Comparison of ENCODE assay signal across 7 cellular contexts in genomic region chr19:4327877-4328242, GRCh38. TPM values are rescaled to one million over a fixed set of nuclear protein-coding genes. Genes with fewer than 3 reads are reported as not detected.
DNase-seq lines count a peak whose midpoint lies in the region; ATAC-seq lines count a peak whose summit lies in the region.

No MANE protein-coding gene starts in this region.

- 0 out of 2 replicates have a peak, but pooled peaks cover 5% of the 10 kb centered on the region for H3K27me3 ChIP-seq in GM23248 (replicated peaks; ENCODE audit: insufficient read depth)
- no peaks in the 10 kb centered on the region for H3K27me3 ChIP-seq in iPS-15b (ENCODE audit: control insufficient read depth, insufficient read depth, low read length)

- WGBS in GM23248 (ENCODE audit: low coverage in 1 of 2, low lambda C conversion rate in 2 of 2, missing lambda C conversion rate in 2 of 2), 2 experiments, result 10 to 11% methylated on average over 9 to 13 of the region's 13 CpGs

- no peaks in the 10 kb centered on the region for H3K36me3 Mint-ChIP-seq in T-helper 17 cell (ENCODE audit: low read depth)
- H3K36me3 Mint-ChIP-seq in stimulated activated memory B cell treated with anti-CD40 and anti-IgM and Interleukin-4, amounts not matched to agents 10 μg/mL and 1 μg/mL and 100 μg/mL, for 72 hours, result no peaks in the 10 kb centered on the region

- H2AFZ ChIP-seq in GM23248, result peak overlapping the region; percentile 76

- H4K20me1 ChIP-seq in GM23248 (ENCODE audit: insufficient read depth), result no peaks in the 10 kb centered on the region

- H3K9me3 ChIP-seq in GM23248 (ENCODE audit: low read depth) (no peaks in the 10 kb centered on the region), T-helper 17 cell (ENCODE audit: control insufficient read depth, low read length, poor library complexity, severe bottlenecking) (no peaks in the 10 kb centered on the region), iPS-15b (ENCODE audit: control insufficient read depth, insufficient read depth, low read length) (no peaks in the 10 kb centered on the region)

- no peaks in the 10 kb centered on the region for H3F3A ChIP-seq in GM23248 (ENCODE audit: insufficient read depth)

- H3K27ac Mint-ChIP-seq in T-helper 17 cell, result peak overlapping the region; percentile 72
- H3K27ac Mint-ChIP-seq in stimulated activated memory B cell treated with anti-CD40 and anti-IgM and Interleukin-4, amounts not matched to agents 10 μg/mL and 1 μg/mL and 100 μg/mL, for 72 hours, result peak overlapping the region; percentile 44

- peak overlapping the region; percentile 66 for H3K4me3 ChIP-seq in GM23248
- H3K4me3 ChIP-seq in iPS-15b (ENCODE audit: low read depth, low read length), result peak overlapping the region; percentile 72

- H3K79me2 ChIP-seq in GM23248 (ENCODE audit: insufficient read depth), result no peaks in the 10 kb centered on the region

- no peak for DNase-seq in GM23248
- DNase-seq in T-helper 17 cell, result no peak
- DNase-seq in GM19238 (ENCODE audit: insufficient read length, low spot score), result no peak
- DNase-seq in sciatic nerve (ENCODE audit: low spot score), result no peak

- no peaks in the 10 kb centered on the region for H3K27me3 Mint-ChIP-seq in T-helper 17 cell
- H3K27me3 Mint-ChIP-seq in stimulated activated memory B cell treated with anti-CD40 and anti-IgM and Interleukin-4, amounts not matched to agents 10 μg/mL and 1 μg/mL and 100 μg/mL, for 72 hours, result peaks cover 58% of the 10 kb centered on the region

- intact Hi-C loops in sciatic nerve (cut with DNase I), result no loop called here

- in situ Hi-C loops in GM23248 (cut with MboI), result no loop called here

- H3K4me1 ChIP-seq in GM23248 (ENCODE audit: insufficient read depth), result no peaks in the 10 kb centered on the region
- H3K4me1 ChIP-seq in iPS-15b (ENCODE audit: control insufficient read depth, insufficient read depth, low read length), result peaks cover 5% of the 10 kb centered on the region

- no peaks in the 10 kb centered on the region for H3K9me3 Mint-ChIP-seq in stimulated activated memory B cell treated with anti-CD40 and anti-IgM and Interleukin-4, amounts not matched to agents 10 μg/mL and 1 μg/mL and 100 μg/mL, for 72 hours

- H3K27ac ChIP-seq in GM23248, result no peak overlapping the region

- H3K36me3 ChIP-seq in GM23248 (ENCODE audit: low read depth) (no peaks in the 10 kb centered on the region), iPS-15b (ENCODE audit: control insufficient read depth, insufficient read depth, low read length) (peaks cover 2% of the 10 kb centered on the region)

- peaks cover 17% of the 10 kb centered on the region for H3K4me1 Mint-ChIP-seq in T-helper 17 cell
- H3K4me1 Mint-ChIP-seq in stimulated activated memory B cell treated with anti-CD40 and anti-IgM and Interleukin-4, amounts not matched to agents 10 μg/mL and 1 μg/mL and 100 μg/mL, for 72 hours, result peaks cover 37% of the 10 kb centered on the region

- ATAC-seq in T-helper 17 cell, result peak; percentile 20
- ATAC-seq in stimulated activated memory B cell treated with anti-CD40 and anti-IgM and Interleukin-4, amounts not matched to agents 10 μg/mL and 1 μg/mL and 100 μg/mL, for 72 hours, result no peak
- no peak for ATAC-seq in sciatic nerve
- ATAC-seq in HG03565 (IDR thresholded peaks at IDR 0.05; ENCODE audit: unreplicated experiment), result no peak

- peak overlapping the region; percentile 38 for H3K4me2 ChIP-seq in GM23248 (ENCODE audit: unreplicated experiment)

- H3K9me2 ChIP-seq in GM23248 (ENCODE audit: insufficient read depth), result no peaks in the 10 kb centered on the region

- H3K9ac ChIP-seq in GM23248 (no peak overlapping the region), iPS-15b (ENCODE audit: low read depth, low read length) (no peak overlapping the region)

- H3K4me3 Mint-ChIP-seq in T-helper 17 cell, result peak overlapping the region; percentile 89
- peak overlapping the region; percentile 35 for H3K4me3 Mint-ChIP-seq in stimulated activated memory B cell treated with anti-CD40 and anti-IgM and Interleukin-4, amounts not matched to agents 10 μg/mL and 1 μg/mL and 100 μg/mL, for 72 hours

RNA-seq across cellular contexts. Expression of gene STAP2, which starts 10.8 kb away (rescaled TPM):
- total RNA-seq in GM23248 (2014; rRNA removed; shearing (Covaris generic)), result 1.8 and 6.4 TPM in 2 replicates
- polyA plus RNA-seq in GM23248 (2016; fragmentation: Nextera tagmentation; extraction: Ambion mirVana), result 1.7 TPM in 2 replicates
- total RNA-seq in T-helper 17 cell (1 to 10 TPM; 1.9 to 3.3 TPM), sciatic nerve (3.7 TPM)

RNA-seq across cellular contexts. Expression of gene MPND, which starts 15.5 kb away (rescaled TPM):
- 3.0 and 6.2 TPM in 2 replicates for total RNA-seq in GM23248 (2014; rRNA removed; shearing (Covaris generic))
- 5.0 and 8.4 TPM in 2 replicates for polyA plus RNA-seq in GM23248 (2016; fragmentation: Nextera tagmentation; extraction: Ambion mirVana)
- 10 to 100 TPM; 13.0 to 15.1 TPM for total RNA-seq in T-helper 17 cell
- 13.1 TPM for total RNA-seq in sciatic nerve

RNA-seq across cellular contexts. Expression of gene FSD1, which starts 23.5 kb away (rescaled TPM):
- 5.8 and 16.2 TPM in 2 replicates for total RNA-seq in GM23248 (2014; rRNA removed; shearing (Covaris generic))
- 5.8 TPM in 2 replicates for polyA plus RNA-seq in GM23248 (2016; fragmentation: Nextera tagmentation; extraction: Ambion mirVana)
- 1 to 10 TPM; 1.5 to 2.9 TPM for total RNA-seq in T-helper 17 cell
- total RNA-seq in sciatic nerve, result 0.31 TPM

RNA-seq across cellular contexts. Expression of gene TMIGD2, which starts 25.7 kb away (rescaled TPM):
- not detected in 2 replicates for total RNA-seq in GM23248 (2014; rRNA removed; shearing (Covaris generic))
- polyA plus RNA-seq in GM23248 (2016; fragmentation: Nextera tagmentation; extraction: Ambion mirVana), result not detected in 2 replicates
- total RNA-seq in T-helper 17 cell, result 1 to 10 TPM; 5.2 to 7.9 TPM
- 0.85 TPM for total RNA-seq in sciatic nerve

RNA-seq across cellular contexts. Expression of gene SHD, which starts 48.8 kb away (rescaled TPM):
- total RNA-seq in GM23248 (2014; rRNA removed; shearing (Covaris generic)), result not detected in 2 replicates
- not detected in 2 replicates for polyA plus RNA-seq in GM23248 (2016; fragmentation: Nextera tagmentation; extraction: Ambion mirVana)
- total RNA-seq in T-helper 17 cell, result not detected
- total RNA-seq in sciatic nerve, result not detected
